ENCODE assay signal across 8 cellular contexts in genomic region chr6:35044771-35045275, GRCh38.
DNase-seq lines count a peak whose midpoint lies in the region; ATAC-seq, FAIRE-seq and TF ChIP-seq lines count a peak whose summit lies in the region.

No MANE protein-coding gene starts in this region.

- H3K9me1 ChIP-seq in endothelial cell of umbilical vein (replicated peaks; ENCODE audit: control insufficient read depth, extremely low read depth, insufficient read depth, low read length) = no peaks in the 10 kb centered on the region

- H3K9ac ChIP-seq in endothelial cell of umbilical vein (replicated peaks; ENCODE audit: extremely low read depth, insufficient read depth, low read length) = peak overlapping the region; percentile 58

- dilution Hi-C loops in endothelial cell of umbilical vein (cut with MboI; ENCODE audit: extremely low pct_ligation_motif_present, low sequenced_read_pairs) = no loop called here

- no peaks in the 10 kb centered on the region for H3K9me3 Mint-ChIP-seq in osteocyte (ENCODE audit: unreplicated experiment)
- H3K9me3 Mint-ChIP-seq in naive thymus-derived CD4-positive, alpha-beta T cell = no peaks in the 10 kb centered on the region

- TF ChIP-seq CTCF in endothelial cell of umbilical vein (IDR thresholded peaks at IDR 0.05; ENCODE audit: extremely low read depth in 1 of 2, insufficient read depth in 1 of 2, low read depth in 1 of 2, low read length in 2 of 2) (no peak), osteocyte (IDR thresholded peaks at IDR 0.05) (no peak)

- peak; percentile 56 for DNase-seq in DMS79 (lab: John Stamatoyannopoulos, UW)
- DNase-seq in NCI-H2029 treated with DMSO at 0.1 percent for 48 hours (lab: John Stamatoyannopoulos, UW) = peak; percentile 97
- DNase-seq in endothelial cell of umbilical vein (ENCODE audit: low read depth, low spot score) = peak; percentile 96
- no peak for DNase-seq in osteocyte (ENCODE audit: extremely low spot score, unreplicated experiment)
- no peak for DNase-seq in foreskin melanocyte
- DNase-seq in naive thymus-derived CD4-positive, alpha-beta T cell = no peak

- peak overlapping the region; percentile 40 for H3K4me3 Mint-ChIP-seq in osteocyte (ENCODE audit: unreplicated experiment)
- H3K4me3 Mint-ChIP-seq in naive thymus-derived CD4-positive, alpha-beta T cell = no peak overlapping the region

- no peak for TF ChIP-seq POLR2A in endothelial cell of umbilical vein (IDR thresholded peaks at IDR 0.05; ENCODE audit: low read depth, low read length)

- H3K36me3 ChIP-seq in endothelial cell of umbilical vein (ENCODE audit: control insufficient read depth in 2 of 2, extremely low read depth in 1 of 2, insufficient read depth in 2 of 2, low read length in 2 of 2) = no peaks in the 10 kb centered on the region
- peaks cover 0 to 12% (median 0%) of the 10 kb centered on the region in 3 experiments for H3K36me3 ChIP-seq in naive thymus-derived CD4-positive, alpha-beta T cell (ENCODE audit: control insufficient read depth in 2 of 3, insufficient read depth in 3 of 3, low read length in 3 of 3)

- H3K9me3 ChIP-seq in endothelial cell of umbilical vein (replicated peaks; ENCODE audit: control insufficient read depth, insufficient read depth, low read length) = no peaks in the 10 kb centered on the region
- no peaks in the 10 kb centered on the region for H3K9me3 ChIP-seq in naive thymus-derived CD4-positive, alpha-beta T cell (ENCODE audit: control insufficient read depth in 2 of 3, low read length in 3 of 3)

- FAIRE-seq in endothelial cell of umbilical vein (lab: Jason Lieb, UNC) = no peak

- H3K4me2 ChIP-seq in endothelial cell of umbilical vein (ENCODE audit: insufficient read depth, low read length) = peak overlapping the region; percentile 1

- no peak overlapping the region for H3K4me3 ChIP-seq in endothelial cell of umbilical vein (replicated peaks in 1 of 3; ENCODE audit: insufficient read depth in 1 of 3, low read depth in 1 of 3, low read length in 3 of 3)
- H3K4me3 ChIP-seq in naive thymus-derived CD4-positive, alpha-beta T cell (ENCODE audit: low read length) = no peak overlapping the region

- H3K79me2 ChIP-seq in endothelial cell of umbilical vein (ENCODE audit: control insufficient read depth, insufficient read depth, low read length) = no peaks in the 10 kb centered on the region

- intact Hi-C loops in endothelial cell of umbilical vein (cut with micrococcal nuclease) = loop anchor here (1.0 to 2.0 kb wide), 4 partner anchors 10 to 58 kb away; no protein-coding TSS in a partner anchor
- intact Hi-C loops in naive thymus-derived CD4-positive, alpha-beta T cell (cut with micrococcal nuclease) = no loop called here

- no peaks in the 10 kb centered on the region for H3K27me3 Mint-ChIP-seq in osteocyte (ENCODE audit: unreplicated experiment)
- H3K27me3 Mint-ChIP-seq in naive thymus-derived CD4-positive, alpha-beta T cell = no peaks in the 10 kb centered on the region

- H4K20me1 ChIP-seq in endothelial cell of umbilical vein (replicated peaks; ENCODE audit: control insufficient read depth, extremely low read depth, insufficient read depth, low read length) = no peaks in the 10 kb centered on the region

- peak overlapping the region; percentile 90 for H3K27ac ChIP-seq in endothelial cell of umbilical vein (ENCODE audit: insufficient read depth, low read depth, low read length)
- no peak overlapping the region for H3K27ac ChIP-seq in naive thymus-derived CD4-positive, alpha-beta T cell (ENCODE audit: low read depth, low read length)

- peaks cover 13% of the 10 kb centered on the region for H3K36me3 Mint-ChIP-seq in osteocyte (ENCODE audit: unreplicated experiment)
- H3K36me3 Mint-ChIP-seq in naive thymus-derived CD4-positive, alpha-beta T cell = peaks cover 0 to 17% (median 6%) of the 10 kb centered on the region in 5 donors

- peak overlapping the region; percentile 86 for H3K27ac Mint-ChIP-seq in osteocyte (ENCODE audit: unreplicated experiment)
- no peak overlapping the region for H3K27ac Mint-ChIP-seq in naive thymus-derived CD4-positive, alpha-beta T cell

- H3K27me3 ChIP-seq in endothelial cell of umbilical vein (ENCODE audit: control insufficient read depth in 2 of 2, insufficient read depth in 2 of 2, low read length in 2 of 2) = no peaks in the 10 kb centered on the region
- no peaks in the 10 kb centered on the region for H3K27me3 ChIP-seq in naive thymus-derived CD4-positive, alpha-beta T cell (ENCODE audit: control insufficient read depth in 2 of 2, insufficient read depth in 2 of 2, low read length in 2 of 2)

- no TSS peak for BruUV-seq in endothelial cell of umbilical vein (replicated peaks; lab: Mats Ljungman, UMichigan)

- CTCF ChIA-PET in endothelial cell of umbilical vein (lab: Charles Lee) = interaction anchor here (0.6 to 2.3 kb wide), 12 partner anchors 9 to 196 kb away, joined by 3 to 13 read pairs (median 4); no protein-coding TSS in a partner anchor
- CTCF ChIA-PET in naive thymus-derived CD4-positive, alpha-beta T cell (lab: Charles Lee) = no interaction called here

- peaks cover 67% of the 10 kb centered on the region for H3K4me1 ChIP-seq in endothelial cell of umbilical vein (ENCODE audit: control insufficient read depth, extremely low read depth, insufficient read depth, low read length)
- H3K4me1 ChIP-seq in naive thymus-derived CD4-positive, alpha-beta T cell (ENCODE audit: control insufficient read depth in 2 of 2, insufficient read depth in 2 of 2, low read length in 2 of 2) = peaks cover 0 to 18% of the 10 kb centered on the region in 2 donors

- POLR2A ChIA-PET in endothelial cell of umbilical vein (lab: Charles Lee) = interaction anchor here (0.8 to 1.0 kb wide), 2 partner anchors 18 to 29 kb away, joined by 3 to 4 read pairs; no protein-coding TSS in a partner anchor
- POLR2A ChIA-PET in naive thymus-derived CD4-positive, alpha-beta T cell (lab: Charles Lee) = no interaction called here

- H3K4me1 Mint-ChIP-seq in osteocyte (ENCODE audit: unreplicated experiment) = peaks cover 22% of the 10 kb centered on the region
- H3K4me1 Mint-ChIP-seq in naive thymus-derived CD4-positive, alpha-beta T cell = peaks cover 0 to 17% (median 3%) of the 10 kb centered on the region in 7 donors

- no peak overlapping the region for H2AFZ ChIP-seq in endothelial cell of umbilical vein (ENCODE audit: low read depth, low read length)

- ATAC-seq in GM21529 (IDR thresholded peaks at IDR 0.05; ENCODE audit: unreplicated experiment) (no peak), GM21528 (IDR thresholded peaks at IDR 0.05; ENCODE audit: low FRiP score, unreplicated experiment) (no peak)
- ATAC-seq in naive thymus-derived CD4-positive, alpha-beta T cell = no peak

TF ChIP-seq in endothelial cell of umbilical vein, 7 proteins besides CTCF, POLR2A, EP300 and RAD21:
- peak; percentile 8 for TF ChIP-seq POLR2AphosphoS5 (IDR thresholded peaks at IDR 0.05; ENCODE audit: insufficient read depth, low read depth, low read length)
- TF ChIP-seq MAX (IDR thresholded peaks at IDR 0.05; ENCODE audit: insufficient read depth, insufficient read length) = no peak
- TF ChIP-seq JUN (IDR thresholded peaks at IDR 0.05; ENCODE audit: borderline replicate concordance, insufficient read depth, insufficient read length, low read depth) = peak; percentile 24

Comparison
In these comparisons a context has a peak if more than half of its experiments do, and no peak if none do; other contexts are left out.
1. DNase-seq: peak in DMS79 (single experiment), NCI-H2029 treated with DMSO at 0.1 percent for 48 hours (single experiment) and endothelial cell of umbilical vein (single experiment); none in osteocyte (single experiment), foreskin melanocyte (single experiment) and naive thymus-derived CD4-positive, alpha-beta T cell (0 of 9).